In the genomic region with DNA sequence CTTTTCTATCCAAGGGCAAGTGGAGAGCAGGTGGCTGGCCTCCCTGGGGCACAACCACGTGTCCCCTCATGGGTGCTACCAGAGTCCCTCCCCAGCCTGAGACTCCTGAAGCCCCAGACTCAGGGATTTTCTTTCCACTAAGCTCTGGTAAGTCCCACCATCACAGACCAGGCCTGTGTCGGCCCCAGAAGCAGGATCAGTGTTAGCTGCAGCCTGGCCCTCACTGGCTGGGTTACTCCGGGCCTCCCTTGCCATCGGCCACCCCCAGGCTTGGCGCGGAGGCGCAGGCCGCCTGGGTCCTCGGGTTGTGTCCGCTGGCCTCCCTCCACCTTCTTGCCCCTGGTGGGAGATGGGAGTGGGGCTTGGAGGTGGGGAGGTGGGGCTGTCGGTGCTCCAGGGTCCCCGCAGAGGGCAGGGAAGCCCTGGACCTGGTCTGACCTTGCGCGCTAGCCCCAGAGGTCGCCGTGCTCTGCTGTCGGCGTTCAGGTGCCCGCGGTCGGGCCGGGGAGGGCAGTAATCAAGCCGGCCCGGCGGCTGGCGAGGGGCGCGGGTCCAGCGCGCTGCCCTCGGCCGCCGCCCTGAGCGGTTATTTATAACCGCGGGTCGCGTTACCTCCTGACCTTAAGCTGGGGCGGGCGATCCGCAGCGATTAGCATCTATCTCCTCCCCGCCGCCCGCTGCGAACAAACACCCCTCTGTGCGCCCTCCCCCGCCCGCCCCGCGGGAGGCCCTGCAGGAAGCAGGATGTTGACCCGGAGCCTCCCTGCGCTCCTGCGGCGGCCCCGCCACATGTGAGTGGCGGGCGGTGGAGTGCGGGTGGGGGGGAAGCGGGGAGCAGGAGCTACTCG, we compare ENCODE assay signal across 1 cellular context.
TF ChIP-seq lines count a peak whose summit lies in the region.

No MANE protein-coding gene starts in this region.

TF ChIP-seq in HepG2, 621 proteins besides CTCF, POLR2A, EP300 and RAD21 (continued from another document and continues in another):
- TF ChIP-seq REST (IDR thresholded peaks at IDR 0.05; ENCODE audit: borderline replicate concordance in 1 of 2, low read depth in 1 of 2, low read length in 2 of 2) (peak in 1 of 2 experiments; percentile 77; a peak in 2 of 4 replicates), ZNF672 (CRISPR knock-in tag; IDR thresholded peaks at IDR 0.05) (no peak), ZNF766 (CRISPR knock-in tag; IDR thresholded peaks at IDR 0.05; ENCODE audit: borderline replicate concordance) (peak; percentile 79), HNRNPL (IDR thresholded peaks at IDR 0.05; ENCODE audit: low read depth, low read length) (peak; percentile 95), AHR (CRISPR knock-in tag; IDR thresholded peaks at IDR 0.05) (peak; percentile 74), KDM3A (CRISPR knock-in tag; IDR thresholded peaks at IDR 0.05; ENCODE audit: low read depth) (peak; percentile 98), ZFX (CRISPR knock-in tag; IDR thresholded peaks at IDR 0.05; ENCODE audit: low read depth) (peak; percentile 93), MTA3 (CRISPR knock-in tag; IDR thresholded peaks at IDR 0.05) (0 out of 2 replicates have a peak, but pooled peaks have one; percentile 52), ZNF552 (CRISPR knock-in tag; IDR thresholded peaks at IDR 0.05; ENCODE audit: borderline replicate concordance) (peak; percentile 18; the same call in 1 of the 2 replicates), KLF12 (CRISPR knock-in tag; IDR thresholded peaks at IDR 0.05; ENCODE audit: borderline replicate concordance) (peak; percentile 90; the same call in 1 of the 2 replicates), WIZ (CRISPR knock-in tag; IDR thresholded peaks at IDR 0.05) (peak; percentile 82), ZFP37 (CRISPR knock-in tag; IDR thresholded peaks at IDR 0.05; ENCODE audit: borderline replicate concordance) (peak; percentile 76; the same call in 1 of the 2 replicates), ZFP36L2 (CRISPR knock-in tag; IDR thresholded peaks at IDR 0.05) (0 out of 2 replicates have a peak, but pooled peaks have one; percentile 12), ZNF547 (CRISPR knock-in tag; IDR thresholded peaks at IDR 0.05) (peak; percentile 87; the same call in 1 of the 2 replicates), RBM39 (IDR thresholded peaks at IDR 0.05; ENCODE audit: low read depth, low read length, poor library complexity, severe bottlenecking) (peak; percentile 56), MAZ (IDR thresholded peaks at IDR 0.05; ENCODE audit: borderline replicate concordance, low read depth, low read length) (peak; percentile 99), MAZ (CRISPR knock-in tag; IDR thresholded peaks at IDR 0.05; ENCODE audit: low read depth) (peak; percentile 98), FOXM1 (CRISPR knock-in tag; IDR thresholded peaks at IDR 0.05) (no peak; the same call in 1 of the 2 replicates), ZNF878 (CRISPR knock-in tag; IDR thresholded peaks at IDR 0.05) (peak; percentile 99), HOXA5 (CRISPR knock-in tag; IDR thresholded peaks at IDR 0.05) (peak; percentile 87), ZNF597 (CRISPR knock-in tag; IDR thresholded peaks at IDR 0.05) (peak; percentile 20; the same call in 1 of the 2 replicates), U2AF1 (optimal IDR thresholded peaks at IDR 0.05; ENCODE audit: low read depth, low read length) (no peak), SP4 (CRISPR knock-in tag; IDR thresholded peaks at IDR 0.05) (no peak; the same call in 1 of the 2 replicates), NCOA2 (CRISPR knock-in tag; IDR thresholded peaks at IDR 0.05) (peak; percentile 96), SNAI1 (CRISPR knock-in tag; IDR thresholded peaks at IDR 0.05; ENCODE audit: borderline replicate concordance) (peak; percentile 24; the same call in 1 of the 2 replicates), ZKSCAN8 (CRISPR knock-in tag; IDR thresholded peaks at IDR 0.05; ENCODE audit: borderline replicate concordance) (peak; percentile 70; the same call in 1 of the 2 replicates), PHB2 (IDR thresholded peaks at IDR 0.05; ENCODE audit: partially characterized antibody) (no peak), BHLHE40 (IDR thresholded peaks at IDR 0.05; ENCODE audit: low read length) (0 out of 2 replicates have a peak, but pooled peaks have one; percentile 43), ZFP36L1 (CRISPR knock-in tag; IDR thresholded peaks at IDR 0.05) (peak; percentile 90), SMARCC2 (IDR thresholded peaks at IDR 0.05) (no peak), ZNF709 (CRISPR knock-in tag; IDR thresholded peaks at IDR 0.05) (0 out of 2 replicates have a peak, but pooled peaks have one; percentile 35), SMC3 (IDR thresholded peaks at IDR 0.05; ENCODE audit: low read length) (no peak), SP5 (CRISPR knock-in tag; IDR thresholded peaks at IDR 0.05; ENCODE audit: borderline replicate concordance, low read depth) (peak; percentile 99), ZNF761 (CRISPR knock-in tag; conservative IDR thresholded peaks at IDR 0.05) (peak; percentile 92; the same call in 1 of the 2 replicates), ZFP1 (CRISPR knock-in tag; IDR thresholded peaks at IDR 0.05) (peak; percentile 89; the same call in 1 of the 2 replicates), RBAK (CRISPR knock-in tag; IDR thresholded peaks at IDR 0.05) (peak; percentile 23)
- TF ChIP-seq, protein P1, sequence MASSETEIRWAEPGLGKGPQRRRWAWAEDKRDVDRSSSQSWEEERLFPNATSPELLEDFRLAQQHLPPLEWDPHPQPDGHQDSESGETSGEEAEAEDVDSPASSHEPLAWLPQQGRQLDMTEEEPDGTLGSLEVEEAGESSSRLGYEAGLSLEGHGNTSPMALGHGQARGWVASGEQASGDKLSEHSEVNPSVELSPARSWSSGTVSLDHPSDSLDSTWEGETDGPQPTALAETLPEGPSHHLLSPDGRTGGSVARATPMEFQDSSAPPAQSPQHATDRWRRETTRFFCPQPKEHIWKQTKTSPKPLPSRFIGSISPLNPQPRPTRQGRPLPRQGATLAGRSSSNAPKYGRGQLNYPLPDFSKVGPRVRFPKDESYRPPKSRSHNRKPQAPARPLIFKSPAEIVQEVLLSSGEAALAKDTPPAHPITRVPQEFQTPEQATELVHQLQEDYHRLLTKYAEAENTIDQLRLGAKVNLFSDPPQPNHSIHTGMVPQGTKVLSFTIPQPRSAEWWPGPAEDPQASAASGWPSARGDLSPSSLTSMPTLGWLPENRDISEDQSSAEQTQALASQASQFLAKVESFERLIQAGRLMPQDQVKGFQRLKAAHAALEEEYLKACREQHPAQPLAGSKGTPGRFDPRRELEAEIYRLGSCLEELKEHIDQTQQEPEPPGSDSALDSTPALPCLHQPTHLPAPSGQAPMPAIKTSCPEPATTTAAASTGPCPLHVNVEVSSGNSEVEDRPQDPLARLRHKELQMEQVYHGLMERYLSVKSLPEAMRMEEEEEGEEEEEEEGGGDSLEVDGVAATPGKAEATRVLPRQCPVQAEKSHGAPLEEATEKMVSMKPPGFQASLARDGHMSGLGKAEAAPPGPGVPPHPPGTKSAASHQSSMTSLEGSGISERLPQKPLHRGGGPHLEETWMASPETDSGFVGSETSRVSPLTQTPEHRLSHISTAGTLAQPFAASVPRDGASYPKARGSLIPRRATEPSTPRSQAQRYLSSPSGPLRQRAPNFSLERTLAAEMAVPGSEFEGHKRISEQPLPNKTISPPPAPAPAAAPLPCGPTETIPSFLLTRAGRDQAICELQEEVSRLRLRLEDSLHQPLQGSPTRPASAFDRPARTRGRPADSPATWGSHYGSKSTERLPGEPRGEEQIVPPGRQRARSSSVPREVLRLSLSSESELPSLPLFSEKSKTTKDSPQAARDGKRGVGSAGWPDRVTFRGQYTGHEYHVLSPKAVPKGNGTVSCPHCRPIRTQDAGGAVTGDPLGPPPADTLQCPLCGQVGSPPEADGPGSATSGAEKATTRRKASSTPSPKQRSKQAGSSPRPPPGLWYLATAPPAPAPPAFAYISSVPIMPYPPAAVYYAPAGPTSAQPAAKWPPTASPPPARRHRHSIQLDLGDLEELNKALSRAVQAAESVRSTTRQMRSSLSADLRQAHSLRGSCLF (CRISPR knock-in tag; IDR thresholded peaks at IDR 0.05; ENCODE audit: borderline replicate concordance), result no peak
- TF ChIP-seq, protein P2, sequence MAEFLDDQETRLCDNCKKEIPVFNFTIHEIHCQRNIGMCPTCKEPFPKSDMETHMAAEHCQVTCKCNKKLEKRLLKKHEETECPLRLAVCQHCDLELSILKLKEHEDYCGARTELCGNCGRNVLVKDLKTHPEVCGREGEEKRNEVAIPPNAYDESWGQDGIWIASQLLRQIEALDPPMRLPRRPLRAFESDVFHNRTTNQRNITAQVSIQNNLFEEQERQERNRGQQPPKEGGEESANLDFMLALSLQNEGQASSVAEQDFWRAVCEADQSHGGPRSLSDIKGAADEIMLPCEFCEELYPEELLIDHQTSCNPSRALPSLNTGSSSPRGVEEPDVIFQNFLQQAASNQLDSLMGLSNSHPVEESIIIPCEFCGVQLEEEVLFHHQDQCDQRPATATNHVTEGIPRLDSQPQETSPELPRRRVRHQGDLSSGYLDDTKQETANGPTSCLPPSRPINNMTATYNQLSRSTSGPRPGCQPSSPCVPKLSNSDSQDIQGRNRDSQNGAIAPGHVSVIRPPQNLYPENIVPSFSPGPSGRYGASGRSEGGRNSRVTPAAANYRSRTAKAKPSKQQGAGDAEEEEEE (CRISPR knock-in tag; IDR thresholded peaks at IDR 0.05; ENCODE audit: borderline replicate concordance), result peak; percentile 97; the same call in 1 of the 2 replicates
- TF ChIP-seq, protein P3, sequence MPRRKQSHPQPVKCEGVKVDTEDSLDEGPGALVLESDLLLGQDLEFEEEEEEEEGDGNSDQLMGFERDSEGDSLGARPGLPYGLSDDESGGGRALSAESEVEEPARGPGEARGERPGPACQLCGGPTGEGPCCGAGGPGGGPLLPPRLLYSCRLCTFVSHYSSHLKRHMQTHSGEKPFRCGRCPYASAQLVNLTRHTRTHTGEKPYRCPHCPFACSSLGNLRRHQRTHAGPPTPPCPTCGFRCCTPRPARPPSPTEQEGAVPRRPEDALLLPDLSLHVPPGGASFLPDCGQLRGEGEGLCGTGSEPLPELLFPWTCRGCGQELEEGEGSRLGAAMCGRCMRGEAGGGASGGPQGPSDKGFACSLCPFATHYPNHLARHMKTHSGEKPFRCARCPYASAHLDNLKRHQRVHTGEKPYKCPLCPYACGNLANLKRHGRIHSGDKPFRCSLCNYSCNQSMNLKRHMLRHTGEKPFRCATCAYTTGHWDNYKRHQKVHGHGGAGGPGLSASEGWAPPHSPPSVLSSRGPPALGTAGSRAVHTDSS (CRISPR knock-in tag; conservative IDR thresholded peaks at IDR 0.05), result 0 out of 2 replicates have a peak, but pooled peaks have one; percentile 46
- TF ChIP-seq, protein P4, sequence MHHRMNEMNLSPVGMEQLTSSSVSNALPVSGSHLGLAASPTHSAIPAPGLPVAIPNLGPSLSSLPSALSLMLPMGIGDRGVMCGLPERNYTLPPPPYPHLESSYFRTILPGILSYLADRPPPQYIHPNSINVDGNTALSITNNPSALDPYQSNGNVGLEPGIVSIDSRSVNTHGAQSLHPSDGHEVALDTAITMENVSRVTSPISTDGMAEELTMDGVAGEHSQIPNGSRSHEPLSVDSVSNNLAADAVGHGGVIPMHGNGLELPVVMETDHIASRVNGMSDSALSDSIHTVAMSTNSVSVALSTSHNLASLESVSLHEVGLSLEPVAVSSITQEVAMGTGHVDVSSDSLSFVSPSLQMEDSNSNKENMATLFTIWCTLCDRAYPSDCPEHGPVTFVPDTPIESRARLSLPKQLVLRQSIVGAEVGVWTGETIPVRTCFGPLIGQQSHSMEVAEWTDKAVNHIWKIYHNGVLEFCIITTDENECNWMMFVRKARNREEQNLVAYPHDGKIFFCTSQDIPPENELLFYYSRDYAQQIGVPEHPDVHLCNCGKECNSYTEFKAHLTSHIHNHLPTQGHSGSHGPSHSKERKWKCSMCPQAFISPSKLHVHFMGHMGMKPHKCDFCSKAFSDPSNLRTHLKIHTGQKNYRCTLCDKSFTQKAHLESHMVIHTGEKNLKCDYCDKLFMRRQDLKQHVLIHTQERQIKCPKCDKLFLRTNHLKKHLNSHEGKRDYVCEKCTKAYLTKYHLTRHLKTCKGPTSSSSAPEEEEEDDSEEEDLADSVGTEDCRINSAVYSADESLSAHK (CRISPR knock-in tag; IDR thresholded peaks at IDR 0.05; ENCODE audit: borderline replicate concordance), result peak; percentile 16; the same call in 1 of the 2 replicates
